13 cellular contexts compared by ENCODE assay signal in genomic region chr13:43894438-43894837, GRCh38. TPM values are rescaled to one million over a fixed set of nuclear protein-coding genes. Genes with fewer than 3 reads are reported as not detected.
DNase-seq lines count a peak whose midpoint lies in the region; TF ChIP-seq lines count a peak whose summit lies in the region.
"Had no signal": no experiment of that assay in that cellular context is flagged by ENCODE, and none has a peak within 500 bp of the region (broad histone marks: within the 10 kb centered on the region; RNA-seq: fewer than 3 reads in every experiment).

No MANE protein-coding gene starts in this region.

- H3K4me3 ChIP-seq in Caco-2 (ENCODE audit: low read depth, low read length) (no peak overlapping the region), KMS-11 (IDR thresholded peaks at IDR 0.05; ENCODE audit: insufficient read depth, low read depth, low read length) (no peak overlapping the region), osteoblast (ENCODE audit: insufficient read depth, low read length) (no peak overlapping the region)

- TF ChIP-seq CTCF in Caco-2 (IDR thresholded peaks at IDR 0.05; ENCODE audit: insufficient read depth in 1 of 2, low read depth in 1 of 2, low read length in 1 of 2, severe bottlenecking in 1 of 2, unreplicated experiment in 1 of 2): peak; percentile 6 to 48
- peak; percentile 29; the same call in 1 of the 2 replicates for TF ChIP-seq CTCF in KMS-11 (conservative IDR thresholded peaks at IDR 0.05; ENCODE audit: low read depth, low read length)
- peak; percentile 68 for TF ChIP-seq CTCF in chondrocyte (IDR thresholded peaks at IDR 0.05)
- peak; percentile 41 for TF ChIP-seq CTCF in osteoblast (IDR thresholded peaks at IDR 0.05; ENCODE audit: extremely low read depth, low read depth, low read length)

- H3K79me2 ChIP-seq in KMS-11 (ENCODE audit: insufficient read depth, low read depth): no peaks in the 10 kb centered on the region
- no peaks in the 10 kb centered on the region for H3K79me2 ChIP-seq in osteoblast (ENCODE audit: insufficient read depth, low read length)

- H3K27ac ChIP-seq in KMS-11 (no peak overlapping the region), osteoblast (ENCODE audit: low read depth, low read length) (no peak overlapping the region)

- H3K27me3 ChIP-seq in Caco-2 (replicated peaks; ENCODE audit: control insufficient read depth, insufficient read depth, low read length) (no peaks in the 10 kb centered on the region), KMS-11 (ENCODE audit: insufficient read depth, low read depth) (no peaks in the 10 kb centered on the region), osteoblast (ENCODE audit: insufficient read depth, low read length) (no peaks in the 10 kb centered on the region)

- peaks cover 6% of the 10 kb centered on the region for H3K36me3 Mint-ChIP-seq in Caco-2 (ENCODE audit: insufficient read depth, unreplicated experiment)
- peaks cover 10% of the 10 kb centered on the region for H3K36me3 Mint-ChIP-seq in chondrocyte (ENCODE audit: low read depth)

- intact Hi-C loops in Caco-2 (cut with micrococcal nuclease; ENCODE audit: unreplicated experiment): no loop called here

- H2AFZ ChIP-seq in KMS-11 (ENCODE audit: low read depth) (no peak overlapping the region), osteoblast (ENCODE audit: low read length) (no peak overlapping the region)

- H3K4me1 ChIP-seq in Caco-2 (no peaks in the 10 kb centered on the region), KMS-11 (ENCODE audit: low read depth, poor library complexity, severe bottlenecking) (peaks cover 7% of the 10 kb centered on the region), osteoblast (ENCODE audit: insufficient read depth, low read length) (no peaks in the 10 kb centered on the region)

- H3K4me3 Mint-ChIP-seq in Caco-2 (ENCODE audit: unreplicated experiment) (no peak overlapping the region), chondrocyte (ENCODE audit: unreplicated experiment) (no peak overlapping the region)
- H3K4me3 Mint-ChIP-seq: immature natural killer cell; T-helper 2 cell treated with Interferon-gamma antibody and Interleukin-4, amounts not matched to agents 5 μg/mL and 100 μg/mL, for 36 hours had no signal

- H3K27ac Mint-ChIP-seq in Caco-2 (ENCODE audit: unreplicated experiment) (no peak overlapping the region), chondrocyte (ENCODE audit: unreplicated experiment) (no peak overlapping the region)
- H3K27ac Mint-ChIP-seq: immature natural killer cell; T-helper 2 cell treated with Interferon-gamma antibody and Interleukin-4, amounts not matched to agents 5 μg/mL and 100 μg/mL, for 36 hours had no signal

- no peaks in the 10 kb centered on the region for H3K9me3 ChIP-seq in Caco-2
- H3K9me3 ChIP-seq in osteoblast (ENCODE audit: low read depth, low read length): no peaks in the 10 kb centered on the region

- H3K36me3 ChIP-seq in Caco-2 (ENCODE audit: control insufficient read depth, insufficient read depth, low read length): no peaks in the 10 kb centered on the region
- no peaks in the 10 kb centered on the region for H3K36me3 ChIP-seq in KMS-11 (ENCODE audit: insufficient read depth)
- H3K36me3 ChIP-seq in osteoblast (ENCODE audit: insufficient read depth, low read length): no peaks in the 10 kb centered on the region

- H4K20me1 ChIP-seq in KMS-11 (ENCODE audit: insufficient read depth) (no peaks in the 10 kb centered on the region), osteoblast (ENCODE audit: insufficient read depth, low read length) (no peaks in the 10 kb centered on the region)

- no peak for DNase-seq in Caco-2
- DNase-seq in chondrocyte (ENCODE audit: low spot score): no peak
- DNase-seq in osteoblast (ENCODE audit: insufficient read length, low spot score, missing footprints): no peak
- DNase-seq in AG08395 (ENCODE audit: low spot score): no peak
- DNase-seq in activated effector memory CD4-positive, alpha-beta T cell treated with Interleukin-2 at 50 U/mL for 16 hours: no peak
- no peak for DNase-seq in HEK293T (ENCODE audit: extremely low spot score)
- DNase-seq: activated CD4-positive, alpha-beta T cell treated with anti-CD3 and anti-CD28 coated beads, Interleukin-2, amount 50 U/mL, for 1 hour; activated gamma-delta T cell treated with Interleukin-2 at 50 U/mL for 16 hours; DMS153; immature natural killer cell; NCI-H1694 treated with DMSO at 0.1 percent for 48 hours had no signal

- no peaks in the 10 kb centered on the region for H3K27me3 Mint-ChIP-seq in Caco-2 (ENCODE audit: insufficient read depth, unreplicated experiment)
- no peaks in the 10 kb centered on the region for H3K27me3 Mint-ChIP-seq in chondrocyte (ENCODE audit: low read depth)

- no peak overlapping the region for H3K9ac ChIP-seq in KMS-11

- H3K4me1 Mint-ChIP-seq in Caco-2 (ENCODE audit: low read depth, unreplicated experiment) (no peaks in the 10 kb centered on the region), chondrocyte (ENCODE audit: low read depth) (peaks cover 20% of the 10 kb centered on the region)
- H3K4me1 Mint-ChIP-seq: immature natural killer cell had no signal

- POLR2A ChIA-PET in Caco-2 (lab: Charles Lee): no interaction called here
- POLR2A ChIA-PET in HEK293T (lab: Yijun Ruan, JAX): no interaction called here

- H3K4me2 ChIP-seq in KMS-11 (no peak overlapping the region), osteoblast (ENCODE audit: insufficient read depth, low read length) (no peak overlapping the region)

- no TSS peak for BruUV-seq in Caco-2 (replicated peaks; lab: Mats Ljungman, UMichigan)

- CTCF ChIA-PET in Caco-2 (lab: Charles Lee): interaction anchor here (0.6 to 1.0 kb wide), 3 partner anchors 15 to 541 kb away, joined by 3 to 6 read pairs (median 6); partner anchors contain the start of genes CCDC122 and LACC1
- CTCF ChIA-PET in HEK293T (lab: Yijun Ruan, JAX): interaction anchor here (0.7 kb wide), 2 partner anchors 146 to 465 kb away, joined by 3 read pairs; no protein-coding TSS in a partner anchor

- H3K9me3 Mint-ChIP-seq in Caco-2 (ENCODE audit: unreplicated experiment) (no peaks in the 10 kb centered on the region), chondrocyte (ENCODE audit: low read depth) (no peaks in the 10 kb centered on the region)
- H3K9me3 Mint-ChIP-seq: immature natural killer cell; T-helper 2 cell treated with Interferon-gamma antibody and Interleukin-4, amounts not matched to agents 5 μg/mL and 100 μg/mL, for 36 hours had no signal

TF ChIP-seq in HEK293T, 16 proteins besides CTCF, POLR2A, EP300 and RAD21:
- TF ChIP-seq ELF4 (IDR thresholded peaks at IDR 0.05) (no peak), SUZ12 (IDR thresholded peaks at IDR 0.05) (no peak), L3MBTL2 (conservative IDR thresholded peaks at IDR 0.05) (no peak), ZNF384 (IDR thresholded peaks at IDR 0.05) (no peak), PKNOX1 (IDR thresholded peaks at IDR 0.05) (no peak), TARDBP (IDR thresholded peaks at IDR 0.05) (no peak), FOXA1 (IDR thresholded peaks at IDR 0.05) (no peak), LEF1 (IDR thresholded peaks at IDR 0.05; ENCODE audit: borderline replicate concordance) (no peak), CTBP1 (IDR thresholded peaks at IDR 0.05; ENCODE audit: borderline replicate concordance) (no peak), ARNT (IDR thresholded peaks at IDR 0.05) (no peak), HDGF (IDR thresholded peaks at IDR 0.05; ENCODE audit: borderline replicate concordance) (no peak)

RNA-seq across cellular contexts. Expression of gene LACC1, which starts 14.7 kb away (rescaled TPM):
- total RNA-seq in Caco-2 (2022) (7.2 and 11.0 TPM in 2 replicates), chondrocyte (4.9 to 6.7 TPM (median 5.0 TPM) in 3 replicates), osteoblast (21.0 and 21.5 TPM in 2 replicates)

RNA-seq across cellular contexts. Expression of gene CCDC122, which starts 14.9 kb away (rescaled TPM):
- total RNA-seq in Caco-2 (2022) (15.6 and 21.2 TPM in 2 replicates), chondrocyte (5.5 to 8.3 TPM (median 7.3 TPM) in 3 replicates), osteoblast (4.7 and 15.0 TPM in 2 replicates)
